Comparison of ENCODE assay signal across 7 cellular contexts in the genomic region with DNA sequence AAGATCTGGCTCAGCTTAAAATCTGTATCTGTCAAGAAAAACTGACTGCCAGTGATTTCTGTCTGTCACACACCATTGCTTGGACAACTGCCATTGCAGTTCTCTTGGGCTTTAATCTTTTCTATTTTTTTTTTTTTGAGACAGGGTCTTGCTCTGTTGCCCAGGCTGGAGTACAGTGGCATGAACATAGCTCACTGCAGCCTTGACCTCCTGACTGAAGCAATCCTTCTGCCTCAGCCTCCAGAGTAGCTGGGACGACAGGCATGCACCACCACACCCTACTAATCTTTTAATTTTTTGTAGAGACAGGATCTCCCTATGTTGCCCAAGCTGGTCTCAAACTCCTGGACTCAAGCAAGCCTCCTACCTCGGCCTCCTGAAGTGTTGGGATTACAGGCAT. TPM values are rescaled to one million over a fixed set of nuclear protein-coding genes. Genes with fewer than 3 reads are reported as not detected.
A peak's percentile ranks its signal among the peaks of the same experiment; 100 is the strongest.
DNase-seq lines count a peak whose midpoint lies in the region; ATAC-seq, FAIRE-seq and TF ChIP-seq lines count a peak whose summit lies in the region.
"Not testable (repeated sequence)": the region's sequence is repeated elsewhere in the genome, so short reads cannot be mapped to it uniquely, and the experiment has no call there.

No MANE protein-coding gene starts in this region.

- not testable (repeated sequence) for H3K9me3 ChIP-seq in BLaER1; HEK293 (ENCODE audit: control insufficient read depth, insufficient read depth, low read depth, low read length); IMR-90 (ENCODE audit: control insufficient read depth, insufficient read depth, low read length); Karpas-422 (ENCODE audit: low read length); K562 (replicated peaks; ENCODE audit: control insufficient read depth, insufficient read depth, low read depth, low read length); HepG2 (ENCODE audit: low read length)

- not testable (repeated sequence) for H3K9me1 ChIP-seq in IMR-90 (ENCODE audit: insufficient read depth, low read length); K562 (ENCODE audit: control insufficient read depth, insufficient read depth, low read length)

- H4K5ac ChIP-seq in IMR-90 (ENCODE audit: low read depth, low read length), result not testable (repeated sequence)

- H3K79me1 ChIP-seq in IMR-90 (ENCODE audit: low read depth in 1 of 2, low read length in 2 of 2), result not testable (repeated sequence)

- not testable (repeated sequence) for H3K9me2 ChIP-seq in Karpas-422 (replicated peaks; ENCODE audit: insufficient read depth, low read length)

- in situ Hi-C loops in IMR-90 (cut with MboI; ENCODE audit: low sequenced_read_pairs); K562 (cut with MboI); HepG2 (cut with HindIII; ENCODE audit: extremely low pct_ligation_motif_present, low pct_unique_long_range_greater_than_20kb): not testable (repeated sequence)

- BruUV-seq in IMR-90 (replicated peaks; lab: Mats Ljungman, UMichigan); K562 (replicated peaks; lab: Mats Ljungman, UMichigan); HepG2 (replicated peaks; lab: Mats Ljungman, UMichigan): not testable (repeated sequence)

- H3K27me3 ChIP-seq in BLaER1; IMR-90 (ENCODE audit: control insufficient read depth, insufficient read depth, low read length); Karpas-422 (ENCODE audit: low read length); K562 (ENCODE audit: control insufficient read depth in 2 of 2, insufficient read depth in 2 of 2, low read length in 2 of 2); HepG2 (ENCODE audit: control insufficient read depth in 1 of 2, insufficient read depth in 2 of 2, low read length in 2 of 2): not testable (repeated sequence)

- intact Hi-C loops in IMR-90 (cut with micrococcal nuclease); K562 (cut with micrococcal nuclease); HepG2 (cut with micrococcal nuclease; ENCODE audit: unreplicated experiment): not testable (repeated sequence)

- H3K79me2 ChIP-seq in Karpas-422 (ENCODE audit: low read length); K562 (ENCODE audit: control insufficient read depth, insufficient read depth, low read length); HepG2 (ENCODE audit: insufficient read depth, low read length): not testable (repeated sequence)

- not testable (repeated sequence) for TF ChIP-seq POLR2A in IMR-90 (IDR thresholded peaks at IDR 0.05; ENCODE audit: low read depth, low read length); K562 (conservative IDR thresholded peaks at IDR 0.05); HepG2 (IDR thresholded peaks at IDR 0.05; ENCODE audit: insufficient read depth in 1 of 2, low read depth in 2 of 2, low read length in 2 of 2)

- not testable (repeated sequence) for H3K18ac ChIP-seq in IMR-90 (ENCODE audit: low read depth, low read length)

- not testable (repeated sequence) for H3K9me3 Mint-ChIP-seq in WTC11

- not testable (repeated sequence) for H3K27ac ChIP-seq in BLaER1; HEK293 (ENCODE audit: extremely low read depth, low read depth, low read length); IMR-90 (ENCODE audit: insufficient read depth, low read length); Karpas-422 (ENCODE audit: low read length); K562 (ENCODE audit: extremely low read depth, low read depth, low read length); HepG2 (ENCODE audit: extremely low read length, insufficient read depth, low read length)

- H3K4me3 ChIP-seq in BLaER1; HEK293 (ENCODE audit: low read depth, low read length); IMR-90 (ENCODE audit: insufficient read depth, low read depth, low read length); Karpas-422 (ENCODE audit: low read length); K562; HepG2 (replicated peaks in 1 of 3; ENCODE audit: insufficient read depth in 1 of 3, low read depth in 2 of 3, low read length in 3 of 3): not testable (repeated sequence)

- not testable (repeated sequence) for H4K91ac ChIP-seq in IMR-90 (ENCODE audit: insufficient read depth, low read depth, low read length)

- DNase-seq in IMR-90; WTC11 (ENCODE audit: low spot score); K562 (ENCODE audit: extremely low read depth in 1 of 4, low spot score in 3 of 4); HepG2 (ENCODE audit: low spot score): not testable (repeated sequence)
- DNase-seq in Karpas-422, result peak; percentile 9

- H3K36me3 ChIP-seq in BLaER1; HEK293 (ENCODE audit: control insufficient read depth in 2 of 2, insufficient read depth in 1 of 2, low read length in 2 of 2); IMR-90 (ENCODE audit: control insufficient read depth, insufficient read depth, low read length); Karpas-422 (ENCODE audit: insufficient read depth, low read length); K562 (ENCODE audit: control insufficient read depth, insufficient read depth, low read length); HepG2 (replicated peaks in 1 of 2; ENCODE audit: control insufficient read depth in 1 of 2, insufficient read depth in 2 of 2, low read length in 2 of 2): not testable (repeated sequence)

- H3K4me3 Mint-ChIP-seq in WTC11, result not testable (repeated sequence)

- 0 out of 2 replicates have a peak overlapping the region, but pooled peaks have one; percentile 0 for H3K4me2 ChIP-seq in BLaER1
- H3K4me2 ChIP-seq in IMR-90 (ENCODE audit: low read depth, low read length); Karpas-422 (ENCODE audit: low read depth, low read length, poor library complexity, severe bottlenecking); K562 (ENCODE audit: insufficient read depth, low read length); HepG2 (ENCODE audit: low read depth, low read length): not testable (repeated sequence)

- H2BK5ac ChIP-seq in IMR-90 (ENCODE audit: low read depth, low read length, poor library complexity, severe bottlenecking), result not testable (repeated sequence)

- not testable (repeated sequence) for H3K4me1 ChIP-seq in BLaER1; HEK293 (ENCODE audit: control insufficient read depth, insufficient read depth, low read length); IMR-90 (ENCODE audit: control insufficient read depth, insufficient read depth, low read length); Karpas-422 (ENCODE audit: low read length); K562 (replicated peaks in 1 of 2; ENCODE audit: control insufficient read depth in 2 of 2, insufficient read depth in 2 of 2, low read length in 2 of 2)
- H3K4me1 ChIP-seq in HepG2 (ENCODE audit: insufficient read depth, low read length), result peaks cover 23% of the 10 kb centered on the region

- H3K9ac ChIP-seq in BLaER1; IMR-90 (ENCODE audit: low read depth, low read length); Karpas-422 (ENCODE audit: low read length); K562 (ENCODE audit: insufficient read depth in 1 of 2, low read depth in 2 of 2, low read length in 2 of 2); HepG2 (ENCODE audit: insufficient read depth, low read depth, low read length): not testable (repeated sequence)

- ATAC-seq in IMR-90 (ENCODE audit: low read depth); WTC11; K562; HepG2: not testable (repeated sequence)

- not testable (repeated sequence) for H3K4ac ChIP-seq in IMR-90 (ENCODE audit: low read depth, low read length)

- TF ChIP-seq RAD21 in IMR-90 (IDR thresholded peaks at IDR 0.05; ENCODE audit: low read length); K562 (CRISPR knock-in tag; conservative IDR thresholded peaks at IDR 0.05 in 1 of 2, IDR thresholded peaks at IDR 0.05 in 1 of 2); HepG2 (CRISPR knock-in tag; IDR thresholded peaks at IDR 0.05): not testable (repeated sequence)

- not testable (repeated sequence) for H3K27ac Mint-ChIP-seq in WTC11

- H2AK5ac ChIP-seq in IMR-90 (ENCODE audit: low read depth, low read length), result peak overlapping the region; percentile 33; the same call in 1 of the 2 replicates

- H3K14ac ChIP-seq in IMR-90 (replicated peaks; ENCODE audit: low read depth, low read length), result not testable (repeated sequence)

- TF ChIP-seq CTCF in HEK293 (tag by site-specific recombination; IDR thresholded peaks at IDR 0.05); IMR-90 (conservative IDR thresholded peaks at IDR 0.05; ENCODE audit: low read depth, low read length); WTC11 (IDR thresholded peaks at IDR 0.05); K562 (IDR thresholded peaks at IDR 0.05 in 2 of 3, conservative IDR thresholded peaks at IDR 0.05 in 1 of 3; ENCODE audit: insufficient read depth in 2 of 3, low read depth in 1 of 3, low read length in 3 of 3); HepG2 (CRISPR knock-in tag; IDR thresholded peaks at IDR 0.05): not testable (repeated sequence)

- POLR2A ChIA-PET in HEK293 (lab: Yijun Ruan, JAX), result interaction anchor here (0.6 kb wide), 1 partner anchor 28 kb away, joined by 5 read pairs; no protein-coding TSS in a partner anchor
- POLR2A ChIA-PET in IMR-90 (lab: Charles Lee; ENCODE audit: unreplicated experiment); WTC11 (lab: Charles Lee): not testable (repeated sequence)
- POLR2A ChIA-PET in K562 (lab: Yijun Ruan, JAX), result interaction anchor here (1.2 to 4.4 kb wide), 2 partner anchors 9 to 13 kb away, joined by 3 to 17 read pairs; no protein-coding TSS in a partner anchor
- POLR2A ChIA-PET in HepG2 (lab: Yijun Ruan, JAX), result interaction anchor here (1.7 kb wide), 1 partner anchor 13 kb away, joined by 4 read pairs; no protein-coding TSS in a partner anchor

- H3K23ac ChIP-seq in IMR-90 (ENCODE audit: low read depth, low read length), result not testable (repeated sequence)

- FAIRE-seq in K562 (lab: Jason Lieb, UNC); HepG2 (lab: Jason Lieb, UNC): not testable (repeated sequence)

- H3K4me1 Mint-ChIP-seq in WTC11, result not testable (repeated sequence)

- not testable (repeated sequence) for H2BK20ac ChIP-seq in IMR-90 (ENCODE audit: low read depth, low read length)

- not testable (repeated sequence) for H3K27me3 Mint-ChIP-seq in WTC11 (ENCODE audit: low read depth)

- dilution Hi-C loops in IMR-90 (cut with HindIII; ENCODE audit: low sequenced_read_pairs, unreplicated experiment), result not testable (repeated sequence)

- TF ChIP-seq EP300 in K562 (IDR thresholded peaks at IDR 0.05; ENCODE audit: low read length); HepG2 (IDR thresholded peaks at IDR 0.05; ENCODE audit: low read depth in 2 of 2, low read length in 2 of 2); HepG2 (CRISPR knock-in tag; IDR thresholded peaks at IDR 0.05; ENCODE audit: borderline replicate concordance): not testable (repeated sequence)

- not testable (repeated sequence) for H2AK9ac ChIP-seq in IMR-90 (replicated peaks; ENCODE audit: low read depth, low read length, poor library complexity)

- CTCF ChIA-PET in HEK293 (lab: Yijun Ruan, JAX), result interaction anchor here (0.7 to 1.4 kb wide), 2 partner anchors 109 to 1352 kb away, joined by 5 to 9 read pairs; no protein-coding TSS in a partner anchor
- CTCF ChIA-PET in IMR-90 (lab: Yijun Ruan, JAX), result interaction anchor here (0.6 to 0.9 kb wide), 2 partner anchors 62 to 149 kb away, joined by 4 to 6 read pairs; no protein-coding TSS in a partner anchor
- CTCF ChIA-PET in WTC11 (lab: Charles Lee), result interaction anchor here (0.7 to 2.2 kb wide), 3 partner anchors 12 to 216 kb away, joined by 3 to 6 read pairs (median 4); no protein-coding TSS in a partner anchor
- CTCF ChIA-PET in K562 (lab: Yijun Ruan, JAX; ENCODE audit: low intra/inter-chr PET ratio); HepG2 (lab: Yijun Ruan, JAX; ENCODE audit: low intra/inter-chr PET ratio, low total read pairs): not testable (repeated sequence)

- not testable (repeated sequence) for H2AFZ ChIP-seq in IMR-90 (replicated peaks; ENCODE audit: low read length, poor library complexity); Karpas-422 (ENCODE audit: low read length); K562 (ENCODE audit: low read depth, low read length); HepG2 (ENCODE audit: low read length)

- not testable (repeated sequence) for H3K56ac ChIP-seq in IMR-90 (ENCODE audit: extremely low read depth, insufficient read depth, low read length)

- WGBS in IMR-90 (ENCODE audit: extremely low coverage in 2 of 2, insufficient read length in 1 of 2), 2 experiments, result 80% methylated on average over 1 of the region's 2 CpGs; no CpG with 5 or more reads in 1 of the 2 experiments
- WGBS in K562 (ENCODE audit: insufficient coverage, low coverage, missing lambda C conversion rate), result 3% methylated on average over 2 of the region's 2 CpGs
- 17% methylated on average over 2 of the region's 2 CpGs for WGBS in HepG2 (ENCODE audit: low lambda C conversion rate)

- not testable (repeated sequence) for H2BK15ac ChIP-seq in IMR-90 (ENCODE audit: low read depth, low read length)

- H4K20me1 ChIP-seq in BLaER1; IMR-90 (ENCODE audit: insufficient read depth, low read length); Karpas-422 (ENCODE audit: insufficient read depth, low read depth, low read length); K562 (replicated peaks; ENCODE audit: control insufficient read depth, insufficient read depth, low read length); HepG2 (ENCODE audit: insufficient read depth, low read length): not testable (repeated sequence)

- not testable (repeated sequence) for H3K36me3 Mint-ChIP-seq in WTC11

- H4K8ac ChIP-seq in IMR-90 (ENCODE audit: low read depth in 2 of 2, low read length in 2 of 2), result not testable (repeated sequence)

- not testable (repeated sequence) for H2BK120ac ChIP-seq in IMR-90 (ENCODE audit: low read depth, low read length)

RNA-seq across cellular contexts. Expression of a gene that starts 14.5 kb away (rescaled TPM):
- 180 and 216 TPM in 2 replicates for total RNA-seq in IMR-90 (2012; rRNA removed)
- polyA plus RNA-seq in IMR-90 (2012; rRNA removed), result 271 and 304 TPM in 2 replicates
- polyA plus RNA-seq in IMR-90 (2012; cell fraction: cytosol; rRNA removed), result 189 and 234 TPM in 2 replicates
- polyA plus RNA-seq in IMR-90 (2012; cell fraction: nucleus; rRNA removed; ENCODE audit: low replicate concordance), result 74.4 and 139 TPM in 2 replicates
- total RNA-seq in Karpas-422 (2014; rRNA removed; shearing (Covaris generic); ENCODE audit: low replicate concordance), result 55.5 and 72.9 TPM in 2 replicates
- total RNA-seq in WTC11 (2021), result 348 to 380 TPM (median 363 TPM) in 3 replicates
- 58.6 and 64.0 TPM in 2 replicates for total RNA-seq in K562 (2011; cell fraction: chromatin; rRNA removed; ENCODE audit: low replicate concordance)
- 43.2 and 43.8 TPM in 2 replicates for total RNA-seq in K562 (2011; cell fraction: nucleolus; rRNA removed)
- total RNA-seq in K562 (2011; cell fraction: nucleoplasm; rRNA removed), result 40.0 and 41.2 TPM in 2 replicates
- total RNA-seq in K562 (2014; rRNA removed), result 57.6 and 83.6 TPM in 2 replicates
- 131 and 133 TPM in 2 replicates for total RNA-seq in K562 (2014; rRNA removed; fragmentation: Illumina TruSeq; extraction: Trizol)
- total RNA-seq in K562 (2015; rRNA removed; fragmentation: Illumina TruSeq; extraction: Trizol), result 147 and 148 TPM in 2 replicates
- total RNA-seq in K562 (2021), result 237 and 241 TPM in 2 replicates
- 119 and 122 TPM in 2 replicates for polyA plus RNA-seq in K562 (2011; rRNA removed)
- 110 and 143 TPM in 2 replicates for polyA plus RNA-seq in K562 (2011; cell fraction: cytosol; rRNA removed)
- polyA plus RNA-seq in K562 (2011; cell fraction: nucleus; rRNA removed), result 38.1 and 62.3 TPM in 2 replicates
- 277 and 310 TPM in 2 replicates for polyA plus RNA-seq in K562 (2012)
- 259 and 297 TPM in 2 replicates for polyA plus RNA-seq in K562 (2014; fragmentation: Illumina TruSeq; extraction: Trizol)
- polyA plus RNA-seq in K562 (2014; fragmentation: Nextera tagmentation; extraction: Ambion mirVana), result 100 to 1,000 TPM in 1 of 2 experiments, 10 to 100 TPM in 1; 70.0 to 115 TPM
- polyA plus RNA-seq in K562 (2014; rRNA removed), result 125 and 134 TPM in 2 replicates
- polyA minus RNA-seq in K562 (2011; rRNA and poly(A)+ RNA removed), result 103 TPM in 2 replicates
- polyA minus RNA-seq in K562 (2011; cell fraction: cytosol; rRNA and poly(A)+ RNA removed), result 60.0 and 82.1 TPM in 2 replicates
- 10.9 and 20.8 TPM in 2 replicates for polyA minus RNA-seq in K562 (2011; cell fraction: nucleus; rRNA and poly(A)+ RNA removed)
- total RNA-seq in HepG2 (2016; rRNA removed; fragmentation: Illumina TruSeq; extraction: Trizol), result 58.9 and 84.1 TPM in 2 replicates
- 24.5 and 25.6 TPM in 2 replicates for total RNA-seq in HepG2 (2016; cell fraction: cytosol; rRNA removed; fragmentation: Illumina TruSeq; extraction: Trizol; ENCODE audit: low read depth)
- total RNA-seq in HepG2 (2016; cell fraction: insoluble cytoplasmic fraction; rRNA removed; fragmentation: Illumina TruSeq; extraction: Trizol), result 61.9 and 68.4 TPM in 2 replicates
- 41.5 and 44.2 TPM in 2 replicates for total RNA-seq in HepG2 (2016; cell fraction: membrane; rRNA removed; fragmentation: Illumina TruSeq; extraction: Trizol)
- total RNA-seq in HepG2 (2016; cell fraction: nucleus; rRNA removed; fragmentation: Illumina TruSeq; extraction: Trizol), result 33.6 and 37.1 TPM in 2 replicates
- polyA plus RNA-seq in HepG2 (2011; rRNA removed), result 68.8 and 76.9 TPM in 2 replicates
- 107 and 113 TPM in 2 replicates for polyA plus RNA-seq in HepG2 (2011; cell fraction: cytosol; rRNA removed)
- polyA plus RNA-seq in HepG2 (2011; cell fraction: nucleus; rRNA removed), result 34.6 and 35.9 TPM in 2 replicates
- polyA plus RNA-seq in HepG2 (2012), result 142 and 153 TPM in 2 replicates
- 87.3 and 97.7 TPM in 2 replicates for polyA plus RNA-seq in HepG2 (2016; cell fraction: cytosol; fragmentation: Illumina TruSeq; extraction: Trizol; ENCODE audit: low read depth)
- polyA plus RNA-seq in HepG2 (2016; cell fraction: insoluble cytoplasmic fraction; fragmentation: Illumina TruSeq; extraction: Trizol; ENCODE audit: low read depth), result 211 and 248 TPM in 2 replicates
- polyA plus RNA-seq in HepG2 (2016; cell fraction: membrane; fragmentation: Illumina TruSeq; extraction: Trizol; ENCODE audit: low read depth), result 103 and 116 TPM in 2 replicates
- 131 and 139 TPM in 2 replicates for polyA plus RNA-seq in HepG2 (2016; cell fraction: nucleus; fragmentation: Illumina TruSeq; extraction: Trizol; ENCODE audit: insufficient read depth, low read depth)
- 37.1 and 54.9 TPM in 2 replicates for polyA minus RNA-seq in HepG2 (2011; rRNA and poly(A)+ RNA removed; ENCODE audit: low replicate concordance)
- 49.6 and 56.8 TPM in 2 replicates for polyA minus RNA-seq in HepG2 (2011; cell fraction: cytosol; rRNA and poly(A)+ RNA removed)
- 19.3 and 21.5 TPM in 2 replicates for polyA minus RNA-seq in HepG2 (2011; cell fraction: nucleus; rRNA and poly(A)+ RNA removed)
